ENCODE assay signal across 10 cellular contexts in the genomic region with DNA sequence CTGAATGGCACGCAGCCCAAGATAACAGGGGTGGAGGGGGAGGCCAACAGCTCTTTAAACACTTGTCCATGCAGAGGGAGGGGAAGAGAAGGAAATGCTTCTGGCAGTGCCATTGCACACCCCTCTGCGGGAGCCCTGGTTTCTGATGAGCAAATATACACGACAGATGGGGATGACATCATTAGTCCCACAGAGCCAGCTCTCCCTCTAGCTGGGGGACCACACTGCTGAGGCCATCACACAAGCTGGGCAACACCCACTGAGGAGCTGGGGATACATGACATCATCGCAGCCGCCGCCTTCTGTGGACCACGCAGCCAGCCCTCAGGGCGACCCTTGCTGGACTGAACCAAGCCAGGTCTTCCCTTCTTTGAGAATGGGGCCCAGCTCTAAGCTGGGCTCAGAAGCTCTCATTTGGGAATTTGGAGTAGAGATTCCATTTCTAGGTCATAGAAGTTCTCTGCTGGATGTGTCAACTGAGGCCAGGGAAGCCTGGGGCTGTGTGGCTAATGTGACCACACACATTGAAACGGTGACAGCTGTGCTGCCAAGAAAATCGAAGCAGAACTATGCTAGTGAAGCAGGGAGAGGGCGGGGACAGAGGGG.
DNase-seq lines count a peak whose midpoint lies in the region; ATAC-seq, FAIRE-seq and TF ChIP-seq lines count a peak whose summit lies in the region.
"Had no signal": no experiment of that assay in that cellular context is flagged by ENCODE, and none has a peak within 500 bp of the region (broad histone marks: within the 10 kb centered on the region; RNA-seq: fewer than 3 reads in every experiment).

No MANE protein-coding gene starts in this region.

- H3K9me3 ChIP-seq in esophagus (ENCODE audit: control insufficient read depth in 2 of 2, insufficient read depth in 1 of 2, low read depth in 1 of 2, low read length in 1 of 2) (no peaks in the 10 kb centered on the region), pancreas (no peaks in the 10 kb centered on the region)

- DNase-seq in EL (peak; percentile 73), NCI-H2171 treated with DMSO at 0.1 percent for 48 hours (lab: John Stamatoyannopoulos, UW) (peak; percentile 96), pancreas (peak in 4 of 6 donors; percentile 63 to 78 (median 75)), GM12891 (ENCODE audit: insufficient read length, low spot score) (no peak)
- no peak for DNase-seq in stimulated activated CD4-positive, alpha-beta T cell treated with anti-CD3 and anti-CD28 coated beads, Interleukin-2, amount 100 ng/mL, for 48 hours

- H3K4me3 ChIP-seq in esophagus (ENCODE audit: low read depth in 1 of 2, low read length in 2 of 2) (no peak overlapping the region), pancreas (peak overlapping the region in 1 of 4 donors; percentile 8)
- H3K4me3 ChIP-seq: coronary artery, smooth muscle cell had no signal

- TF ChIP-seq POLR2A in GM12891 (IDR thresholded peaks at IDR 0.05; ENCODE audit: low read depth, low read length) = no peak

- peaks cover 14 to 33% of the 10 kb centered on the region in 2 donors for H3K36me3 ChIP-seq in esophagus (ENCODE audit: control insufficient read depth in 2 of 2, insufficient read depth in 2 of 2, low read length in 1 of 2)
- peaks cover 0 to 26% (median 6%) of the 10 kb centered on the region in 3 donors for H3K36me3 ChIP-seq in pancreas

- H3K27me3 ChIP-seq in esophagus (ENCODE audit: control insufficient read depth in 1 of 2, insufficient read depth in 2 of 2, low read length in 2 of 2) (no peaks in the 10 kb centered on the region), pancreas (no peaks in the 10 kb centered on the region)

- H3K27ac ChIP-seq in esophagus (ENCODE audit: low read depth in 2 of 2, low read length in 1 of 2) (peak overlapping the region; percentile 12 to 18), pancreas (peak overlapping the region; percentile 10 to 96 (median 52))

- no peak for FAIRE-seq in pancreas (lab: Jason Lieb, UNC)
- FAIRE-seq in GM12891 (lab: Jason Lieb, UNC) = no peak
- FAIRE-seq: RCC 7860 had no signal

- ATAC-seq in pancreas (peak; percentile 28 to 55 (median 50)), HG02981 (IDR thresholded peaks at IDR 0.05; ENCODE audit: unreplicated experiment) (no peak)

- intact Hi-C loops in pancreas (cut with DNase I) = no loop called here

- WGBS in esophagus, 2 donors = 67 to 69% methylated on average over 11 of the region's 11 CpGs
- WGBS in pancreas, 2 donors = 54 to 60% methylated on average over 11 of the region's 11 CpGs

- no peak for TF ChIP-seq CTCF in pancreas (IDR thresholded peaks at IDR 0.05)

- peaks cover 0 to 4% of the 10 kb centered on the region in 2 donors for H3K4me1 ChIP-seq in esophagus (ENCODE audit: control insufficient read depth in 2 of 2, insufficient read depth in 2 of 2, low read length in 1 of 2)
- peaks cover 21 to 34% (median 29%) of the 10 kb centered on the region in 3 donors for H3K4me1 ChIP-seq in pancreas

TF ChIP-seq in GM12891, 5 proteins besides CTCF, POLR2A, EP300 and RAD21:
- TF ChIP-seq PAX5 (IDR thresholded peaks at IDR 0.05; ENCODE audit: insufficient read depth, low read length, severe bottlenecking) (no peak), POLR2AphosphoS5 (IDR thresholded peaks at IDR 0.05; ENCODE audit: low read depth, low read length) (no peak), TAF1 (IDR thresholded peaks at IDR 0.05; ENCODE audit: low read depth, low read length) (no peak), POU2F2 (IDR thresholded peaks at IDR 0.05; ENCODE audit: low read depth, low read length) (no peak), SPI1 (IDR thresholded peaks at IDR 0.05; ENCODE audit: low read depth, low read length) (no peak)

Comparison
In these comparisons a context has a peak if more than half of its experiments do, and no peak if none do; other contexts are left out.
1. DNase-seq: peak in EL (single experiment), NCI-H2171 treated with DMSO at 0.1 percent for 48 hours (single experiment) and pancreas (4 of 6); none in stimulated activated CD4-positive, alpha-beta T cell treated with anti-CD3 and anti-CD28 coated beads, Interleukin-2, amount 100 ng/mL, for 48 hours (0 of 2) and GM12891 (single experiment).